ENCODE assay signal across 11 cellular contexts in genomic region chr18:7626922-7627440, GRCh38. TPM values are rescaled to one million over a fixed set of nuclear protein-coding genes. Genes with fewer than 3 reads are reported as not detected.
DNase-seq lines count a peak whose midpoint lies in the region; TF ChIP-seq lines count a peak whose summit lies in the region.
"Had no signal": no experiment of that assay in that cellular context is flagged by ENCODE, and none has a peak within 500 bp of the region (broad histone marks: within the 10 kb centered on the region; RNA-seq: fewer than 3 reads in every experiment).

No MANE protein-coding gene starts in this region.

- H2AFZ ChIP-seq in fibroblast of lung (ENCODE audit: low read length) = no peak overlapping the region

- intact Hi-C loops in Caco-2 (cut with micrococcal nuclease; ENCODE audit: unreplicated experiment) = loop anchor here (1.0 to 2.0 kb wide), 2 partner anchors 58 to 355 kb away; no protein-coding TSS in a partner anchor

- no peak overlapping the region for H3K9ac ChIP-seq in fibroblast of lung (ENCODE audit: insufficient read depth, low read length)

- H3K4me1 ChIP-seq in Caco-2 (peaks cover 62% of the 10 kb centered on the region), fibroblast of lung (ENCODE audit: control insufficient read depth, extremely low read depth, insufficient read depth, low read length) (peaks cover 11% of the 10 kb centered on the region)

- H3K9me3 Mint-ChIP-seq in Caco-2 (ENCODE audit: unreplicated experiment) = no peaks in the 10 kb centered on the region
- H3K9me3 Mint-ChIP-seq: central memory CD8-positive, alpha-beta T cell had no signal

- H3K4me3 Mint-ChIP-seq in Caco-2 (ENCODE audit: unreplicated experiment) = peak overlapping the region; percentile 21
- H3K4me3 Mint-ChIP-seq: central memory CD8-positive, alpha-beta T cell had no signal

- no peaks in the 10 kb centered on the region for H3K27me3 Mint-ChIP-seq in Caco-2 (ENCODE audit: insufficient read depth, unreplicated experiment)
- H3K27me3 Mint-ChIP-seq: central memory CD8-positive, alpha-beta T cell had no signal

- H3K36me3 Mint-ChIP-seq in Caco-2 (ENCODE audit: insufficient read depth, unreplicated experiment) = peaks cover 17% of the 10 kb centered on the region

- DNase-seq in Caco-2 (peak; percentile 71 to 80), RKO (ENCODE audit: low spot score) (peak; percentile 1), fibroblast of lung (ENCODE audit: low read depth in 2 of 2) (peak; percentile 42 to 78), non-pigmented ciliary epithelial cell (ENCODE audit: low read depth) (peak; percentile 48), GDM1 (lab: John Stamatoyannopoulos, UW) (no peak), putamen (ENCODE audit: low spot score) (no peak), GM10266 (ENCODE audit: extremely low spot score) (no peak)
- DNase-seq in activated CD4-positive, CD25-positive, alpha-beta regulatory T cell treated with anti-CD3 and anti-CD28 coated beads, Interleukin-2, amount 50 U/mL, for 72 hours = no peak
- DNase-seq: activated CD4-positive, alpha-beta T cell treated with anti-CD3 and anti-CD28 coated beads, Interleukin-2, amount 50 U/mL, for 1 hour; stomach had no signal

- POLR2A ChIA-PET in Caco-2 (lab: Charles Lee) = no interaction called here

- CTCF ChIA-PET in Caco-2 (lab: Charles Lee) = interaction anchor here (0.5 to 2.0 kb wide), 6 partner anchors 22 to 313 kb away, joined by 3 to 13 read pairs (median 3); partner anchors contain the start of gene PTPRM

- H3K36me3 ChIP-seq in Caco-2 (ENCODE audit: control insufficient read depth, insufficient read depth, low read length) = no peaks in the 10 kb centered on the region
- no peaks in the 10 kb centered on the region for H3K36me3 ChIP-seq in fibroblast of lung (ENCODE audit: control insufficient read depth, insufficient read depth, low read length)
- H3K36me3 ChIP-seq: stomach had no signal

- no peak overlapping the region for H3K27ac ChIP-seq in fibroblast of lung (ENCODE audit: insufficient read depth, low read length)

- no peak overlapping the region for H3K4me3 ChIP-seq in Caco-2 (ENCODE audit: low read depth, low read length)
- H3K4me3 ChIP-seq in fibroblast of lung (replicated peaks in 1 of 4; ENCODE audit: control extremely low read depth in 1 of 4, insufficient read depth in 1 of 4, low read depth in 3 of 4, low read length in 4 of 4) = no peak overlapping the region
- H3K4me3 ChIP-seq: stomach had no signal

- no peaks in the 10 kb centered on the region for H3K79me2 ChIP-seq in fibroblast of lung (ENCODE audit: control insufficient read depth, insufficient read depth, low read length)

- H3K4me1 Mint-ChIP-seq in Caco-2 (ENCODE audit: low read depth, unreplicated experiment) = peaks cover 45% of the 10 kb centered on the region
- H3K4me1 Mint-ChIP-seq: central memory CD8-positive, alpha-beta T cell had no signal

- no TSS peak for BruUV-seq in Caco-2 (replicated peaks; lab: Mats Ljungman, UMichigan)

- H3K4me2 ChIP-seq in fibroblast of lung (ENCODE audit: extremely low read depth, insufficient read depth, low read length) = peak overlapping the region; percentile 8

- H3K27me3 ChIP-seq in Caco-2 (replicated peaks; ENCODE audit: control insufficient read depth, insufficient read depth, low read length) (no peaks in the 10 kb centered on the region), fibroblast of lung (ENCODE audit: control insufficient read depth, insufficient read depth, low read length) (no peaks in the 10 kb centered on the region)
- H3K27me3 ChIP-seq: stomach had no signal

- H4K20me1 ChIP-seq in fibroblast of lung (ENCODE audit: control insufficient read depth, extremely low read depth, insufficient read depth, low read length) = no peaks in the 10 kb centered on the region

- H3K27ac Mint-ChIP-seq in Caco-2 (ENCODE audit: unreplicated experiment) = peak overlapping the region; percentile 88

- H3K9me3 ChIP-seq in Caco-2 = no peaks in the 10 kb centered on the region
- H3K9me3 ChIP-seq in fibroblast of lung (ENCODE audit: control insufficient read depth, insufficient read depth, low read depth, low read length) = no peaks in the 10 kb centered on the region
- H3K9me3 ChIP-seq: stomach had no signal

- TF ChIP-seq CTCF in Caco-2 (IDR thresholded peaks at IDR 0.05; ENCODE audit: insufficient read depth in 1 of 2, low read depth in 1 of 2, low read length in 1 of 2, severe bottlenecking in 1 of 2, unreplicated experiment in 1 of 2) = peak in 1 of 2 experiments; percentile 53
- TF ChIP-seq CTCF in fibroblast of lung (conservative IDR thresholded peaks at IDR 0.05 in 1 of 2, IDR thresholded peaks at IDR 0.05 in 1 of 2; ENCODE audit: low read depth in 1 of 2, low read length in 2 of 2) = peak in 1 of 2 donors; percentile 10
- no peak for TF ChIP-seq CTCF in GM10266 (IDR thresholded peaks at IDR 0.05; ENCODE audit: control insufficient read depth, insufficient read depth, low read depth, missing control alignments)

RNA-seq across cellular contexts. Expression of gene PTPRM, which starts 59.9 kb away (rescaled TPM):
- total RNA-seq in Caco-2 (2022) (100.0 and 112 TPM in 2 replicates), fibroblast of lung (42.9 and 87.0 TPM in 2 replicates)
- polyA plus RNA-seq in fibroblast of lung = 61.9 and 86.6 TPM in 2 replicates
- 31.3 and 36.9 TPM in 2 replicates for polyA plus RNA-seq in fibroblast of lung (2012)
- polyA minus RNA-seq in fibroblast of lung (ENCODE audit: low replicate concordance) = 50.7 and 73.9 TPM in 2 replicates

Comparison
In these comparisons a context has a peak if more than half of its experiments do, and no peak if none do; other contexts are left out.
1. DNase-seq: peak in Caco-2 (2 of 2), RKO (single experiment), fibroblast of lung (2 of 2) and non-pigmented ciliary epithelial cell (single experiment); none in GDM1 (single experiment), activated CD4-positive, CD25-positive, alpha-beta regulatory T cell treated with anti-CD3 and anti-CD28 coated beads, Interleukin-2, amount 50 U/mL, for 72 hours (single experiment), putamen (single experiment) and GM10266 (single experiment).